In the genomic region with DNA sequence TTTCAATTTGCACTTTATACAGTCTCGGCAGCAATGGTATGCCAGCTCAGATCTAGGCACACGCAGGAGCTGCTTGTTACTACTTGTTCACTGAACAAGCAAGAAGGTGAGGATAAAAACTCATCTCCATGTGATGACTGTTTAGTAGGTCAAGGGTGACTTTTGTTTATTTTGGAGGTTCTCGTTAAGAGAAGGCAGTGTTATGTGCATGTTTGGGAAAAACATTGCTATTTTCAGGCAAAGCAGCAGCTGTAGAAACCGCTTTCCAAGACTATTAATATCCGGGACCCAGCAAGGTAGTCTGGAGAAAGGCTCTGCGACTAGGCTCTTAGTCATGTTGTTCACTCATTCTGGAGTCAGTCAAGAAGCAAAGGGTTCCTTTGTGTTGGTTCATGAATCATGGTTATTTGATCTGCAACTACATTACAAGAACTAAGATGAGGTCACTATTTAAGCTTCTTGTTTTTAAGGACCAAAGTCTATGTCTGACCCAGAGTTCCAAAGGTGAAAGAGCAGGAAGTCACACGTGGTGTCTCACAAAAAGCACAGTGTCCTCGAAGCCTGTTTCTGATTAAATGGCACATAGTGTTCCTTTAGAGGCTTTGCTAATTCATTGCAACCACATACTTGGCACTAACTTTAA, we compare ENCODE assay signal across 1 cellular context.
TF ChIP-seq lines count a peak whose summit lies in the region.
"Not testable (repeated sequence)": the region's sequence is repeated elsewhere in the genome, so short reads cannot be mapped to it uniquely, and the experiment has no call there.

No MANE protein-coding gene starts in this region.

TF ChIP-seq in HepG2, 621 proteins besides CTCF, POLR2A, EP300 and RAD21 (continued from another document):
- TF ChIP-seq, protein P1, sequence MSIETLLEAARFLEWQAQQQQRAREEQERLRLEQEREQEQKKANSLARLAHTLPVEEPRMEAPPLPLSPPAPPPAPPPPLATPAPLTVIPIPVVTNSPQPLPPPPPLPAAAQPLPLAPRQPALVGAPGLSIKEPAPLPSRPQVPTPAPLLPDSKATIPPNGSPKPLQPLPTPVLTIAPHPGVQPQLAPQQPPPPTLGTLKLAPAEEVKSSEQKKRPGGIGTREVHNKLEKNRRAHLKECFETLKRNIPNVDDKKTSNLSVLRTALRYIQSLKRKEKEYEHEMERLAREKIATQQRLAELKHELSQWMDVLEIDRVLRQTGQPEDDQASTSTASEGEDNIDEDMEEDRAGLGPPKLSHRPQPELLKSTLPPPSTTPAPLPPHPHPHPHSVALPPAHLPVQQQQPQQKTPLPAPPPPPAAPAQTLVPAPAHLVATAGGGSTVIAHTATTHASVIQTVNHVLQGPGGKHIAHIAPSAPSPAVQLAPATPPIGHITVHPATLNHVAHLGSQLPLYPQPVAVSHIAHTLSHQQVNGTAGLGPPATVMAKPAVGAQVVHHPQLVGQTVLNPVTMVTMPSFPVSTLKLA (IDR thresholded peaks at IDR 0.05) = peak; percentile 57; the same call in 1 of the 2 replicates
- TF ChIP-seq NCOA2 (CRISPR knock-in tag; IDR thresholded peaks at IDR 0.05) (peak; percentile 20; the same call in 1 of the 2 replicates), ZNF644 (CRISPR knock-in tag; IDR thresholded peaks at IDR 0.05; ENCODE audit: low read depth) (0 out of 2 replicates have a peak, but pooled peaks have one; percentile 28), JUN (CRISPR knock-in tag; IDR thresholded peaks at IDR 0.05) (0 out of 2 replicates have a peak, but pooled peaks have one; percentile 30), GABPB1 (CRISPR knock-in tag; IDR thresholded peaks at IDR 0.05) (peak; percentile 58), ETV5 (CRISPR knock-in tag; IDR thresholded peaks at IDR 0.05; ENCODE audit: borderline replicate concordance) (peak; percentile 19; the same call in 1 of the 2 replicates), KDM1A (CRISPR knock-in tag; IDR thresholded peaks at IDR 0.05) (peak; percentile 24; the same call in 1 of the 2 replicates), DNMT3B (CRISPR knock-in tag; conservative IDR thresholded peaks at IDR 0.05) (peak; percentile 70; the same call in 1 of the 2 replicates), ZNF335 (CRISPR knock-in tag; IDR thresholded peaks at IDR 0.05) (0 out of 2 replicates have a peak, but pooled peaks have one; percentile 41), FOXA3 (CRISPR knock-in tag; IDR thresholded peaks at IDR 0.05) (peak; percentile 23; the same call in 1 of the 2 replicates), RXRB (CRISPR knock-in tag; IDR thresholded peaks at IDR 0.05; ENCODE audit: borderline replicate concordance) (peak; percentile 42), HNF4A (CRISPR knock-in tag; IDR thresholded peaks at IDR 0.05) (peak; percentile 50; the same call in 1 of the 2 replicates), ATF7 (IDR thresholded peaks at IDR 0.05) (peak; percentile 87), YEATS2 (CRISPR knock-in tag; IDR thresholded peaks at IDR 0.05; ENCODE audit: borderline replicate concordance) (peak; percentile 40; the same call in 1 of the 2 replicates), GABPA (CRISPR knock-in tag; IDR thresholded peaks at IDR 0.05; ENCODE audit: low read depth) (peak; percentile 25; the same call in 1 of the 2 replicates), GATAD1 (CRISPR knock-in tag; IDR thresholded peaks at IDR 0.05) (0 out of 2 replicates have a peak, but pooled peaks have one; percentile 13), NR2F1 (CRISPR knock-in tag; IDR thresholded peaks at IDR 0.05) (peak; percentile 64 to 79; a peak in 3 of 4 replicates)
- TF ChIP-seq, protein P2, sequence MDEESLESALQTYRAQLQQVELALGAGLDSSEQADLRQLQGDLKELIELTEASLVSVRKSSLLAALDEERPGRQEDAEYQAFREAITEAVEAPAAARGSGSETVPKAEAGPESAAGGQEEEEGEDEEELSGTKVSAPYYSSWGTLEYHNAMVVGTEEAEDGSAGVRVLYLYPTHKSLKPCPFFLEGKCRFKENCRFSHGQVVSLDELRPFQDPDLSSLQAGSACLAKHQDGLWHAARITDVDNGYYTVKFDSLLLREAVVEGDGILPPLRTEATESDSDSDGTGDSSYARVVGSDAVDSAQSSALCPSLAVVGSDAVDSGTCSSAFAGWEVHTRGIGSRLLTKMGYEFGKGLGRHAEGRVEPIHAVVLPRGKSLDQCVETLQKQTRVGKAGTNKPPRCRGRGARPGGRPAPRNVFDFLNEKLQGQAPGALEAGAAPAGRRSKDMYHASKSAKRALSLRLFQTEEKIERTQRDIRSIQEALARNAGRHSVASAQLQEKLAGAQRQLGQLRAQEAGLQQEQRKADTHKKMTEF (CRISPR knock-in tag; IDR thresholded peaks at IDR 0.05) = peak; percentile 47; the same call in 1 of the 2 replicates
- TF ChIP-seq, protein P3, sequence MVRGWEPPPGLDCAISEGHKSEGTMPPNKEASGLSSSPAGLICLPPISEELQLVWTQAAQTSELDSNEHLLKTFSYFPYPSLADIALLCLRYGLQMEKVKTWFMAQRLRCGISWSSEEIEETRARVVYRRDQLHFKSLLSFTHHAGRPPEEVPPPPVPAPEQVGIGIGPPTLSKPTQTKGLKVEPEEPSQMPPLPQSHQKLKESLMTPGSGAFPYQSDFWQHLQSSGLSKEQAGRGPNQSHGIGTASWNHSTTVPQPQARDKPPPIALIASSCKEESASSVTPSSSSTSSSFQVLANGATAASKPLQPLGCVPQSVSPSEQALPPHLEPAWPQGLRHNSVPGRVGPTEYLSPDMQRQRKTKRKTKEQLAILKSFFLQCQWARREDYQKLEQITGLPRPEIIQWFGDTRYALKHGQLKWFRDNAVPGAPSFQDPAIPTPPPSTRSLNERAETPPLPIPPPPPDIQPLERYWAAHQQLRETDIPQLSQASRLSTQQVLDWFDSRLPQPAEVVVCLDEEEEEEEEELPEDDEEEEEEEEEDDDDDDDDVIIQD (CRISPR knock-in tag; IDR thresholded peaks at IDR 0.05; ENCODE audit: low read depth) = peak; percentile 19; the same call in 1 of the 2 replicates
- TF ChIP-seq, protein P4, sequence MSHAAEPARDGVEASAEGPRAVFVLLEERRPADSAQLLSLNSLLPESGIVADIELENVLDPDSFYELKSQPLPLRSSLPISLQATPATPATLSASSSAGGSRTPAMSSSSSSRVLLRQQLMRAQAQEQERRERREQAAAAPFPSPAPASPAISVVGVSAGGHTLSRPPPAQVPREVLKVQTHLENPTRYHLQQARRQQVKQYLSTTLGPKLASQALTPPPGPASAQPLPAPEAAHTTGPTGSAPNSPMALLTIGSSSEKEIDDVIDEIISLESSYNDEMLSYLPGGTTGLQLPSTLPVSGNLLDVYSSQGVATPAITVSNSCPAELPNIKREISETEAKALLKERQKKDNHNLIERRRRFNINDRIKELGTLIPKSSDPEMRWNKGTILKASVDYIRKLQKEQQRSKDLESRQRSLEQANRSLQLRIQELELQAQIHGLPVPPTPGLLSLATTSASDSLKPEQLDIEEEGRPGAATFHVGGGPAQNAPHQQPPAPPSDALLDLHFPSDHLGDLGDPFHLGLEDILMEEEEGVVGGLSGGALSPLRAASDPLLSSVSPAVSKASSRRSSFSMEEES (CRISPR knock-in tag; IDR thresholded peaks at IDR 0.05) = peak; percentile 53; the same call in 1 of the 2 replicates
- TF ChIP-seq, protein P5, sequence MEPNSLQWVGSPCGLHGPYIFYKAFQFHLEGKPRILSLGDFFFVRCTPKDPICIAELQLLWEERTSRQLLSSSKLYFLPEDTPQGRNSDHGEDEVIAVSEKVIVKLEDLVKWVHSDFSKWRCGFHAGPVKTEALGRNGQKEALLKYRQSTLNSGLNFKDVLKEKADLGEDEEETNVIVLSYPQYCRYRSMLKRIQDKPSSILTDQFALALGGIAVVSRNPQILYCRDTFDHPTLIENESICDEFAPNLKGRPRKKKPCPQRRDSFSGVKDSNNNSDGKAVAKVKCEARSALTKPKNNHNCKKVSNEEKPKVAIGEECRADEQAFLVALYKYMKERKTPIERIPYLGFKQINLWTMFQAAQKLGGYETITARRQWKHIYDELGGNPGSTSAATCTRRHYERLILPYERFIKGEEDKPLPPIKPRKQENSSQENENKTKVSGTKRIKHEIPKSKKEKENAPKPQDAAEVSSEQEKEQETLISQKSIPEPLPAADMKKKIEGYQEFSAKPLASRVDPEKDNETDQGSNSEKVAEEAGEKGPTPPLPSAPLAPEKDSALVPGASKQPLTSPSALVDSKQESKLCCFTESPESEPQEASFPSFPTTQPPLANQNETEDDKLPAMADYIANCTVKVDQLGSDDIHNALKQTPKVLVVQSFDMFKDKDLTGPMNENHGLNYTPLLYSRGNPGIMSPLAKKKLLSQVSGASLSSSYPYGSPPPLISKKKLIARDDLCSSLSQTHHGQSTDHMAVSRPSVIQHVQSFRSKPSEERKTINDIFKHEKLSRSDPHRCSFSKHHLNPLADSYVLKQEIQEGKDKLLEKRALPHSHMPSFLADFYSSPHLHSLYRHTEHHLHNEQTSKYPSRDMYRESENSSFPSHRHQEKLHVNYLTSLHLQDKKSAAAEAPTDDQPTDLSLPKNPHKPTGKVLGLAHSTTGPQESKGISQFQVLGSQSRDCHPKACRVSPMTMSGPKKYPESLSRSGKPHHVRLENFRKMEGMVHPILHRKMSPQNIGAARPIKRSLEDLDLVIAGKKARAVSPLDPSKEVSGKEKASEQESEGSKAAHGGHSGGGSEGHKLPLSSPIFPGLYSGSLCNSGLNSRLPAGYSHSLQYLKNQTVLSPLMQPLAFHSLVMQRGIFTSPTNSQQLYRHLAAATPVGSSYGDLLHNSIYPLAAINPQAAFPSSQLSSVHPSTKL (CRISPR knock-in tag; IDR thresholded peaks at IDR 0.05) = peak; percentile 76
- not testable (repeated sequence) for TF ChIP-seq ATF7 (CRISPR knock-in tag; IDR thresholded peaks at IDR 0.05); GABPA (IDR thresholded peaks at IDR 0.05; ENCODE audit: low read depth, low read length)
